Comparison of ENCODE assay signal across 29 cellular contexts in the genomic region with DNA sequence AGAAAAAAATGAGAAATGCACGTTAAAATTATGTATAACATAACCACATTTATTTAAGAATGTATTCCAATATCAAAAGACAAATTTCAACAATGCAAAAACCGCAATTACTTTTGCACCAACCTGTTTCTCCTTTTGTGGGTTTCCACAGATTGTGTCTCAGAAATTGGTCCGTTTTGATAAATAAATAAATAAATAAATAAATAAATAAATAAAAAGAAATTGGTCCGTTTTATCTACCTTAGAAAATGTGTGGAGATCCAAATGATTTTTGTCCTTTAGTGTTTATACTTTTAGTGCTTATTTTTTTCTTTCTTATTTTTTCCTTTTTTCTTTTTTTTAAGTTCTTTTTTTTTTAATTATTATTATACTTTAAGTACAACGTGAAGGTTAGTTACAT.
"Had no signal": no experiment of that assay in that cellular context is flagged by ENCODE, and none has a peak within 500 bp of the region (broad histone marks: within the 10 kb centered on the region; RNA-seq: fewer than 3 reads in every experiment).

No MANE protein-coding gene starts in this region.

- DNase-seq: natural killer cell; occipital lobe; ovary; posterior cingulate gyrus; psoas muscle; right cardiac atrium; right lobe of liver; sigmoid colon; small intestine; stimulated activated CD4-positive, alpha-beta T cell treated with anti-CD3 and anti-CD28 coated beads, Interleukin-15, amount 100 ng/mL, for 24 hours; stimulated activated CD4-positive, alpha-beta T cell treated with anti-CD3 and anti-CD28 coated beads, Interleukin-2, amount 100 ng/mL, for 24 hours; stimulated activated CD4-positive, alpha-beta T cell treated with anti-CD3 and anti-CD28 coated beads, Interleukin-2, amount 100 ng/mL, for 48 hours; stimulated activated CD4-positive, alpha-beta T cell treated with anti-CD3 and anti-CD28 coated beads, Interleukin-4, amount 100 ng/mL, for 24 hours; stimulated activated naive B cell treated with anti-CD40 and anti-IgM and Interleukin-4, amounts not matched to agents 10 μg/mL and 1 μg/mL and 100 μg/mL, for 72 hours; stimulated activated naive CD4-positive, alpha-beta T cell treated with Interleukin-2 at 50 U/mL for 16 hours; stomach; thyroid gland; trophoblast cell; upper lobe of left lung had no signal

- H3K27me3 Mint-ChIP-seq: progenitor cell of endocrine pancreas; stimulated activated naive B cell treated with anti-CD40 and anti-IgM and Interleukin-4, amounts not matched to agents 10 μg/mL and 1 μg/mL and 100 μg/mL, for 72 hours; stimulated activated naive CD8-positive, alpha-beta T cell treated with anti-CD3 and anti-CD28 coated beads, Interleukin-15, Interleukin-2, amounts not matched to agents 100 ng/mL and 50 ng/mL, for 24 hours had no signal

- H3K4me1 Mint-ChIP-seq: natural killer cell; nephron; neural progenitor cell; stimulated activated effector memory CD8-positive, alpha-beta T cell treated with anti-CD3 and anti-CD28 coated beads, Interleukin-12 subunit alpha, Interleukin-12 subunit beta, amount 100 ng/mL, for 72 hours; stimulated activated naive B cell treated with anti-CD40 and anti-IgM and Interleukin-4, amounts not matched to agents 10 μg/mL and 1 μg/mL and 100 μg/mL, for 72 hours had no signal

- H3K9me3 ChIP-seq: ovary, psoas muscle, right lobe of liver, thoracic aorta, thyroid gland, upper lobe of left lung, vagina had no signal

- H3K27ac ChIP-seq: neural progenitor cell, ovary, parathyroid adenoma, psoas muscle, right lobe of liver, sigmoid colon, stomach, thoracic aorta, thyroid gland, tibial nerve, upper lobe of left lung, vagina had no signal

- ATAC-seq: natural killer cell; psoas muscle; right cardiac atrium; right lobe of liver; stimulated activated effector memory CD8-positive, alpha-beta T cell treated with anti-CD3 and anti-CD28 coated beads, Interleukin-12 subunit alpha, Interleukin-12 subunit beta, amount 100 ng/mL, for 72 hours; stimulated activated naive B cell treated with anti-CD40 and anti-IgM and Interleukin-4, amounts not matched to agents 10 μg/mL and 1 μg/mL and 100 μg/mL, for 72 hours had no signal

- H3K36me3 ChIP-seq: neural progenitor cell, ovary, right lobe of liver, sigmoid colon, stomach, thoracic aorta, thyroid gland, tibial nerve, upper lobe of left lung, vagina had no signal

- H3K9me3 Mint-ChIP-seq: stimulated activated naive B cell treated with anti-CD40 and anti-IgM and Interleukin-4, amounts not matched to agents 10 μg/mL and 1 μg/mL and 100 μg/mL, for 72 hours had no signal

- H3K4me3 Mint-ChIP-seq: natural killer cell; nephron; neural progenitor cell; stimulated activated effector memory CD8-positive, alpha-beta T cell treated with anti-CD3 and anti-CD28 coated beads, Interleukin-12 subunit alpha, Interleukin-12 subunit beta, amount 100 ng/mL, for 72 hours; stimulated activated naive B cell treated with anti-CD40 and anti-IgM and Interleukin-4, amounts not matched to agents 10 μg/mL and 1 μg/mL and 100 μg/mL, for 72 hours; stimulated activated naive CD8-positive, alpha-beta T cell treated with anti-CD3 and anti-CD28 coated beads, Interleukin-15, Interleukin-2, amounts not matched to agents 100 ng/mL and 50 ng/mL, for 24 hours had no signal

- H3K4me1 ChIP-seq: neural progenitor cell, parathyroid adenoma, psoas muscle, right lobe of liver, sigmoid colon, stomach, thyroid gland, tibial nerve, upper lobe of left lung, vagina had no signal

- H3K27ac Mint-ChIP-seq: natural killer cell; nephron; neural progenitor cell; progenitor cell of endocrine pancreas; stimulated activated effector memory CD8-positive, alpha-beta T cell treated with anti-CD3 and anti-CD28 coated beads, Interleukin-12 subunit alpha, Interleukin-12 subunit beta, amount 100 ng/mL, for 72 hours; stimulated activated naive B cell treated with anti-CD40 and anti-IgM and Interleukin-4, amounts not matched to agents 10 μg/mL and 1 μg/mL and 100 μg/mL, for 72 hours; stimulated activated naive CD8-positive, alpha-beta T cell treated with anti-CD3 and anti-CD28 coated beads, Interleukin-15, Interleukin-2, amounts not matched to agents 100 ng/mL and 50 ng/mL, for 24 hours had no signal

- H3K4me2 ChIP-seq: neural progenitor cell had no signal

- H3K36me3 Mint-ChIP-seq: neural progenitor cell; stimulated activated effector memory CD8-positive, alpha-beta T cell treated with anti-CD3 and anti-CD28 coated beads, Interleukin-12 subunit alpha, Interleukin-12 subunit beta, amount 100 ng/mL, for 72 hours; stimulated activated naive B cell treated with anti-CD40 and anti-IgM and Interleukin-4, amounts not matched to agents 10 μg/mL and 1 μg/mL and 100 μg/mL, for 72 hours had no signal

- H3K9ac ChIP-seq: neural progenitor cell, parathyroid adenoma had no signal

- H3K4me3 ChIP-seq: neural progenitor cell, ovary, psoas muscle, right lobe of liver, sigmoid colon, stomach, thoracic aorta, thyroid gland, tibial nerve, upper lobe of left lung, vagina had no signal

- FAIRE-seq: small intestine, urothelium cell line had no signal
